ENCODE assay signal across 1 cellular context in genomic region chr1:114757455-114758250, GRCh38.
TF ChIP-seq lines count a peak whose summit lies in the region.

Gene CSDE1, minus strand, starts transcription at chr1:114757984. Its CDS starts 18,094 bp downstream, at chr1:114739890.

TF ChIP-seq in HepG2, 621 proteins besides CTCF, POLR2A, EP300 and RAD21 (continued from another document and continues in another):
- TF ChIP-seq, protein P1, sequence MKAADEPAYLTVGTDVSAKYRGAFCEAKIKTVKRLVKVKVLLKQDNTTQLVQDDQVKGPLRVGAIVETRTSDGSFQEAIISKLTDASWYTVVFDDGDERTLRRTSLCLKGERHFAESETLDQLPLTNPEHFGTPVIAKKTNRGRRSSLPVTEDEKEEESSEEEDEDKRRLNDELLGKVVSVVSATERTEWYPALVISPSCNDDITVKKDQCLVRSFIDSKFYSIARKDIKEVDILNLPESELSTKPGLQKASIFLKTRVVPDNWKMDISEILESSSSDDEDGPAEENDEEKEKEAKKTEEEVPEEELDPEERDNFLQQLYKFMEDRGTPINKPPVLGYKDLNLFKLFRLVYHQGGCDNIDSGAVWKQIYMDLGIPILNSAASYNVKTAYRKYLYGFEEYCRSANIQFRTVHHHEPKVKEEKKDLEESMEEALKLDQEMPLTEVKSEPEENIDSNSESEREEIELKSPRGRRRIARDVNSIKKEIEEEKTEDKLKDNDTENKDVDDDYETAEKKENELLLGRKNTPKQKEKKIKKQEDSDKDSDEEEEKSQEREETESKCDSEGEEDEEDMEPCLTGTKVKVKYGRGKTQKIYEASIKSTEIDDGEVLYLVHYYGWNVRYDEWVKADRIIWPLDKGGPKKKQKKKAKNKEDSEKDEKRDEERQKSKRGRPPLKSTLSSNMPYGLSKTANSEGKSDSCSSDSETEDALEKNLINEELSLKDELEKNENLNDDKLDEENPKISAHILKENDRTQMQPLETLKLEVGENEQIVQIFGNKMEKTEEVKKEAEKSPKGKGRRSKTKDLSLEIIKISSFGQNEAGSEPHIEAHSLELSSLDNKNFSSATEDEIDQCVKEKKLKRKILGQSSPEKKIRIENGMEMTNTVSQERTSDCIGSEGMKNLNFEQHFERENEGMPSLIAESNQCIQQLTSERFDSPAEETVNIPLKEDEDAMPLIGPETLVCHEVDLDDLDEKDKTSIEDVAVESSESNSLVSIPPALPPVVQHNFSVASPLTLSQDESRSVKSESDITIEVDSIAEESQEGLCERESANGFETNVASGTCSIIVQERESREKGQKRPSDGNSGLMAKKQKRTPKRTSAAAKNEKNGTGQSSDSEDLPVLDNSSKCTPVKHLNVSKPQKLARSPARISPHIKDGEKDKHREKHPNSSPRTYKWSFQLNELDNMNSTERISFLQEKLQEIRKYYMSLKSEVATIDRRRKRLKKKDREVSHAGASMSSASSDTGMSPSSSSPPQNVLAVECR (CRISPR knock-in tag; IDR thresholded peaks at IDR 0.05; ENCODE audit: borderline replicate concordance): peak; percentile 91
- no peak for TF ChIP-seq ZFP37 (CRISPR knock-in tag; IDR thresholded peaks at IDR 0.05; ENCODE audit: borderline replicate concordance)
- TF ChIP-seq SP1 (IDR thresholded peaks at IDR 0.05): peak; percentile 34; the same call in 1 of the 2 replicates
- TF ChIP-seq SP1 (CRISPR knock-in tag; IDR thresholded peaks at IDR 0.05): peak; percentile 79
- no peak for TF ChIP-seq SETDB1 (CRISPR knock-in tag; IDR thresholded peaks at IDR 0.05; ENCODE audit: borderline replicate concordance)
- no peak for TF ChIP-seq ERF (CRISPR knock-in tag; IDR thresholded peaks at IDR 0.05)
- TF ChIP-seq TFAP4 (IDR thresholded peaks at IDR 0.05; ENCODE audit: borderline replicate concordance, low read depth): no peak
- no peak for TF ChIP-seq HMG20A (CRISPR knock-in tag; IDR thresholded peaks at IDR 0.05; ENCODE audit: borderline replicate concordance)
- no peak for TF ChIP-seq KAT2B (IDR thresholded peaks at IDR 0.05; ENCODE audit: borderline replicate concordance, low read depth, low read length)
- no peak for TF ChIP-seq MTA3 (CRISPR knock-in tag; IDR thresholded peaks at IDR 0.05)
- no peak for TF ChIP-seq NR3C1 (CRISPR knock-in tag; IDR thresholded peaks at IDR 0.05)
- peak; percentile 98 for TF ChIP-seq POLR2G (IDR thresholded peaks at IDR 0.05; ENCODE audit: low read depth, low read length)
- peak; percentile 91 for TF ChIP-seq ZNF598 (CRISPR knock-in tag; IDR thresholded peaks at IDR 0.05; ENCODE audit: borderline replicate concordance)
- TF ChIP-seq DPF2 (CRISPR knock-in tag; IDR thresholded peaks at IDR 0.05; ENCODE audit: borderline replicate concordance, low read depth): no peak
- TF ChIP-seq ZNF407 (CRISPR knock-in tag; IDR thresholded peaks at IDR 0.05; ENCODE audit: not compliant biosample characterization): no peak
- TF ChIP-seq ZSCAN25 (CRISPR knock-in tag; IDR thresholded peaks at IDR 0.05): peak; percentile 71
- TF ChIP-seq HNRNPLL (IDR thresholded peaks at IDR 0.05; ENCODE audit: low read depth, low read length, poor library complexity, severe bottlenecking): peak; percentile 48
- TF ChIP-seq ZNF562 (CRISPR knock-in tag; IDR thresholded peaks at IDR 0.05; ENCODE audit: borderline replicate concordance): no peak
- 0 out of 2 replicates have a peak, but pooled peaks have one; percentile 56 for TF ChIP-seq WIZ (CRISPR knock-in tag; IDR thresholded peaks at IDR 0.05)
- TF ChIP-seq, protein P2, sequence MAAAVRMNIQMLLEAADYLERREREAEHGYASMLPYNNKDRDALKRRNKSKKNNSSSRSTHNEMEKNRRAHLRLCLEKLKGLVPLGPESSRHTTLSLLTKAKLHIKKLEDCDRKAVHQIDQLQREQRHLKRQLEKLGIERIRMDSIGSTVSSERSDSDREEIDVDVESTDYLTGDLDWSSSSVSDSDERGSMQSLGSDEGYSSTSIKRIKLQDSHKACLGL (CRISPR knock-in tag; IDR thresholded peaks at IDR 0.05): peak; percentile 19; the same call in 1 of the 2 replicates
- no peak for TF ChIP-seq ZNF17 (CRISPR knock-in tag; IDR thresholded peaks at IDR 0.05)
- TF ChIP-seq BCL3 (CRISPR knock-in tag; IDR thresholded peaks at IDR 0.05): peak; percentile 91
- TF ChIP-seq ZNF224 (CRISPR knock-in tag; IDR thresholded peaks at IDR 0.05): no peak
- peak; percentile 76; the same call in 1 of the 2 replicates for TF ChIP-seq ZNF670 (CRISPR knock-in tag; IDR thresholded peaks at IDR 0.05; ENCODE audit: borderline replicate concordance)
- no peak for TF ChIP-seq MED8 (CRISPR knock-in tag; IDR thresholded peaks at IDR 0.05; ENCODE audit: insufficient replicate concordance)
- TF ChIP-seq ZNF720 (CRISPR knock-in tag; IDR thresholded peaks at IDR 0.05): no peak
- TF ChIP-seq ARNT2 (CRISPR knock-in tag; IDR thresholded peaks at IDR 0.05; ENCODE audit: low read depth): peak; percentile 93; the same call in 1 of the 2 replicates
- TF ChIP-seq FOSL1 (CRISPR knock-in tag; IDR thresholded peaks at IDR 0.05; ENCODE audit: borderline replicate concordance): no peak
- no peak for TF ChIP-seq ZNF3 (CRISPR knock-in tag; IDR thresholded peaks at IDR 0.05)
- TF ChIP-seq SMARCE1 (IDR thresholded peaks at IDR 0.05; ENCODE audit: borderline replicate concordance): no peak
- TF ChIP-seq ZNF709 (CRISPR knock-in tag; IDR thresholded peaks at IDR 0.05): no peak; the same call in 1 of the 2 replicates
- peak; percentile 76 for TF ChIP-seq ZNF225 (CRISPR knock-in tag; IDR thresholded peaks at IDR 0.05)
- TF ChIP-seq FOXC1 (CRISPR knock-in tag; IDR thresholded peaks at IDR 0.05; ENCODE audit: borderline replicate concordance): 0 out of 2 replicates have a peak, but pooled peaks have one; percentile 48
- TF ChIP-seq PITX1 (CRISPR knock-in tag; IDR thresholded peaks at IDR 0.05): peak; percentile 50; the same call in 1 of the 2 replicates
- TF ChIP-seq TOE1 (CRISPR knock-in tag; IDR thresholded peaks at IDR 0.05): no peak
- peak; percentile 22; the same call in 1 of the 2 replicates for TF ChIP-seq ZBTB7A (CRISPR knock-in tag; IDR thresholded peaks at IDR 0.05)
- TF ChIP-seq ZSCAN30 (CRISPR knock-in tag; IDR thresholded peaks at IDR 0.05): no peak
- TF ChIP-seq TBX3 (IDR thresholded peaks at IDR 0.05; ENCODE audit: borderline replicate concordance): no peak
- peak; percentile 25; the same call in 1 of the 2 replicates for TF ChIP-seq ZGPAT (CRISPR knock-in tag; IDR thresholded peaks at IDR 0.05)
- TF ChIP-seq ZNF326 (CRISPR knock-in tag; IDR thresholded peaks at IDR 0.05; ENCODE audit: borderline replicate concordance): no peak
- peak; percentile 91 for TF ChIP-seq ZNF143 (CRISPR knock-in tag; IDR thresholded peaks at IDR 0.05)
- peak; percentile 28; the same call in 1 of the 2 replicates for TF ChIP-seq MXD4 (CRISPR knock-in tag; IDR thresholded peaks at IDR 0.05)
- TF ChIP-seq ZHX1 (CRISPR knock-in tag; IDR thresholded peaks at IDR 0.05; ENCODE audit: low read depth): peak; percentile 97
- TF ChIP-seq ELK4 (CRISPR knock-in tag; IDR thresholded peaks at IDR 0.05; ENCODE audit: borderline replicate concordance): no peak
